In the genomic region with DNA sequence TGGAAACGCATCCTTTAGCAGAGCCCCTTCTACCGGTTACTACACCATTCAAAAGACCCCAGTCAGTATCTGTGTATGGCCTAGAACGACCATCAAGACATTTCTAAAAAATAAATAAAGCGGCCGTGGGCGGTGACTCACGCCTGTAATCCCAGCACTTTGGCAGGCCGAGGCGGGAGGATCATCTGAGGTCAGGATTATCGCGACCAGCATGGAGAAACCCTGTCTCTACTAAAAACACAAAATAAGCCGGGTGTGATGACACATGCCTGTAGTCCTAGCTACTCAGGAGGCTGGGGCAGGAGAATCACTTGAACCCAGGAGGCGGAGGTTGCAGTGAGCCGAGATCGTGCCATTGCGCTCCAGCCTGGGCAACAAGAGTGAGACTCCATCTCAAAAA, we compare ENCODE assay signal across 9 cellular contexts. TPM values are rescaled to one million over a fixed set of nuclear protein-coding genes. Genes with fewer than 3 reads are reported as not detected.
DNase-seq lines count a peak whose midpoint lies in the region; ATAC-seq and TF ChIP-seq lines count a peak whose summit lies in the region.
"Not testable (repeated sequence)": the region's sequence is repeated elsewhere in the genome, so short reads cannot be mapped to it uniquely, and the experiment has no call there.
"Had no signal": no experiment of that assay in that cellular context is flagged by ENCODE, and none has a peak within 500 bp of the region (broad histone marks: within the 10 kb centered on the region; RNA-seq: fewer than 3 reads in every experiment).

No MANE protein-coding gene starts in this region.

- H3K4me3 ChIP-seq in coronary artery: not testable (repeated sequence)

- peaks cover 16 to 36% of the 10 kb centered on the region in 2 donors for H3K36me3 Mint-ChIP-seq in activated T-cell treated with anti-CD3 and anti-CD28 coated beads, Interleukin-2, amount 50 U/mL, for 72 hours (ENCODE audit: insufficient read depth in 2 of 2)
- peaks cover 50% of the 10 kb centered on the region for H3K36me3 Mint-ChIP-seq in progenitor cell of endocrine pancreas (ENCODE audit: insufficient read depth)

- not testable (repeated sequence) for TF ChIP-seq CTCF in coronary artery (IDR thresholded peaks at IDR 0.05); progenitor cell of endocrine pancreas (IDR thresholded peaks at IDR 0.05; ENCODE audit: unreplicated experiment)

- H3K4me1 Mint-ChIP-seq in activated T-cell treated with anti-CD3 and anti-CD28 coated beads, Interleukin-2, amount 50 U/mL, for 72 hours (ENCODE audit: low read depth): not testable (repeated sequence)
- H3K4me1 Mint-ChIP-seq in progenitor cell of endocrine pancreas (ENCODE audit: low read depth): peaks cover 24% of the 10 kb centered on the region

- DNase-seq in EH (ENCODE audit: low read depth) (peak; percentile 3), LHCN-M2 (ENCODE audit: low read depth) (peak; percentile 11), NCI-H82 (lab: John Stamatoyannopoulos, UW) (peak; percentile 3), coronary artery (ENCODE audit: low spot score) (peak; percentile 43), iris pigment epithelial cell (ENCODE audit: low read depth) (peak; percentile 82)
- not testable (repeated sequence) for DNase-seq in activated T-cell treated with anti-CD3 and anti-CD28 coated beads, Interleukin-2, amount 50 U/mL, for 72 hours; progenitor cell of endocrine pancreas (ENCODE audit: low spot score, unreplicated experiment)

- not testable (repeated sequence) for H3K27me3 Mint-ChIP-seq in activated T-cell treated with anti-CD3 and anti-CD28 coated beads, Interleukin-2, amount 50 U/mL, for 72 hours (ENCODE audit: low read depth); progenitor cell of endocrine pancreas

- H3K27ac ChIP-seq in coronary artery: not testable (repeated sequence)

- H3K27ac Mint-ChIP-seq in activated T-cell treated with anti-CD3 and anti-CD28 coated beads, Interleukin-2, amount 50 U/mL, for 72 hours: peak overlapping the region; percentile 8
- H3K27ac Mint-ChIP-seq in progenitor cell of endocrine pancreas: peak overlapping the region; percentile 62

- ATAC-seq in activated T-cell treated with anti-CD3 and anti-CD28 coated beads, Interleukin-2, amount 50 U/mL, for 72 hours (replicated peaks in 1 of 2): not testable (repeated sequence)

- not testable (repeated sequence) for H3K4me3 Mint-ChIP-seq in activated T-cell treated with anti-CD3 and anti-CD28 coated beads, Interleukin-2, amount 50 U/mL, for 72 hours; progenitor cell of endocrine pancreas (ENCODE audit: low read depth)

- H3K9me3 Mint-ChIP-seq in activated T-cell treated with anti-CD3 and anti-CD28 coated beads, Interleukin-2, amount 50 U/mL, for 72 hours; progenitor cell of endocrine pancreas (ENCODE audit: low read depth): not testable (repeated sequence)

RNA-seq across cellular contexts. Expression of a gene that starts 26.8 kb away (rescaled TPM):
- 25.7 and 26.8 TPM in 2 replicates for total RNA-seq in LHCN-M2 (2014; rRNA removed)
- polyA plus RNA-seq in LHCN-M2 (2012): 8.3 TPM
- 10 to 100 TPM; 29.6 to 34.8 TPM for total RNA-seq in activated T-cell treated with anti-CD3 and anti-CD28 coated beads, Interleukin-2, amount 50 U/mL, for 72 hours
- total RNA-seq in progenitor cell of endocrine pancreas: 66.8 and 68.9 TPM in 2 replicates

RNA-seq across cellular contexts. Expression of a gene that starts 53.0 kb away (rescaled TPM):
- total RNA-seq in LHCN-M2 (2014; rRNA removed): not detected in 2 replicates
- 0.05 TPM for polyA plus RNA-seq in LHCN-M2 (2012)
- total RNA-seq in activated T-cell treated with anti-CD3 and anti-CD28 coated beads, Interleukin-2, amount 50 U/mL, for 72 hours: 1 to 10 TPM; 2.5 to 3.3 TPM
- 1.4 and 1.5 TPM in 2 replicates for total RNA-seq in progenitor cell of endocrine pancreas
- total RNA-seq: G401, H4 had no signal
